Comparison of ENCODE assay signal across 9 cellular contexts in genomic region chr3:139534444-139534812, GRCh38. TPM values are rescaled to one million over a fixed set of nuclear protein-coding genes. Genes with fewer than 3 reads are reported as not detected.
DNase-seq lines count a peak whose midpoint lies in the region; ATAC-seq and TF ChIP-seq lines count a peak whose summit lies in the region.
"Had no signal": no experiment of that assay in that cellular context is flagged by ENCODE, and none has a peak within 500 bp of the region (broad histone marks: within the 10 kb centered on the region; RNA-seq: fewer than 3 reads in every experiment).

No MANE protein-coding gene starts in this region.

- peak; percentile 56 for ATAC-seq in HG03175 (IDR thresholded peaks at IDR 0.05; ENCODE audit: unreplicated experiment)
- no peak for ATAC-seq in activated T-cell treated with anti-CD3 and anti-CD28 coated beads, Interleukin-2, amount 50 U/mL, for 72 hours (replicated peaks in 1 of 2)

- DNase-seq in GM03348 (ENCODE audit: low spot score) (peak; percentile 13), Peyer's patch (peak in 1 of 3 donors; percentile 46), glutamatergic neuron (no peak), uterus (peak; percentile 61 to 68), T-helper 1 cell (no peak)
- no peak for DNase-seq in effector CD8-positive, alpha-beta T cell (lab: John Stamatoyannopoulos, UW)
- no peak for DNase-seq in activated T-cell treated with anti-CD3 and anti-CD28 coated beads, Interleukin-2, amount 50 U/mL, for 72 hours

- H3K9me3 Mint-ChIP-seq in glutamatergic neuron (ENCODE audit: unreplicated experiment) = peaks cover 21% of the 10 kb centered on the region
- no peaks in the 10 kb centered on the region for H3K9me3 Mint-ChIP-seq in activated T-cell treated with anti-CD3 and anti-CD28 coated beads, Interleukin-2, amount 50 U/mL, for 72 hours

- H3K27me3 ChIP-seq in Peyer's patch (no peaks in the 10 kb centered on the region), uterus (no peaks in the 10 kb centered on the region)

- TF ChIP-seq CTCF in Peyer's patch (IDR thresholded peaks at IDR 0.05) = no peak
- TF ChIP-seq CTCF in glutamatergic neuron (IDR thresholded peaks at IDR 0.05; ENCODE audit: partially characterized antibody, unreplicated experiment) = no peak
- TF ChIP-seq CTCF in uterus (IDR thresholded peaks at IDR 0.05) = no peak

- intact Hi-C loops in uterus (cut with DNase I; ENCODE audit: low total_unique reads) = no loop called here

- TF ChIP-seq POLR2A in Peyer's patch (IDR thresholded peaks at IDR 0.05) (no peak), uterus (IDR thresholded peaks at IDR 0.05) (no peak)

- H3K27ac ChIP-seq in Peyer's patch (peak overlapping the region in 3 of 4 donors; percentile 17 to 66 (median 57)), uterus (peak overlapping the region; percentile 91 to 92)

- H3K36me3 Mint-ChIP-seq in glutamatergic neuron (ENCODE audit: unreplicated experiment) = peaks cover 9% of the 10 kb centered on the region
- no peaks in the 10 kb centered on the region for H3K36me3 Mint-ChIP-seq in activated T-cell treated with anti-CD3 and anti-CD28 coated beads, Interleukin-2, amount 50 U/mL, for 72 hours (ENCODE audit: insufficient read depth in 2 of 2)

- peak overlapping the region; percentile 93 for H3K27ac Mint-ChIP-seq in glutamatergic neuron (ENCODE audit: unreplicated experiment)
- H3K27ac Mint-ChIP-seq in activated T-cell treated with anti-CD3 and anti-CD28 coated beads, Interleukin-2, amount 50 U/mL, for 72 hours = no peak overlapping the region

- H3K36me3 ChIP-seq in Peyer's patch (no peaks in the 10 kb centered on the region), uterus (no peaks in the 10 kb centered on the region)

- H3K27me3 Mint-ChIP-seq in glutamatergic neuron (ENCODE audit: unreplicated experiment) = peaks cover 15% of the 10 kb centered on the region
- H3K27me3 Mint-ChIP-seq in activated T-cell treated with anti-CD3 and anti-CD28 coated beads, Interleukin-2, amount 50 U/mL, for 72 hours (ENCODE audit: low read depth) = peaks cover 32% of the 10 kb centered on the region

- H3K4me3 ChIP-seq in Peyer's patch (no peak overlapping the region), uterus (no peak overlapping the region)

- H3K9me3 ChIP-seq in Peyer's patch (no peaks in the 10 kb centered on the region), uterus (no peaks in the 10 kb centered on the region)

- peaks cover 67% of the 10 kb centered on the region for H3K4me1 Mint-ChIP-seq in glutamatergic neuron (ENCODE audit: low read depth, unreplicated experiment)
- H3K4me1 Mint-ChIP-seq in activated T-cell treated with anti-CD3 and anti-CD28 coated beads, Interleukin-2, amount 50 U/mL, for 72 hours (ENCODE audit: low read depth) = peaks cover 16% of the 10 kb centered on the region

- H3K4me1 ChIP-seq in Peyer's patch (peaks cover 0 to 40% (median 0%) of the 10 kb centered on the region in 4 donors), uterus (peaks cover 12 to 24% of the 10 kb centered on the region in 2 donors)

- H3K4me3 Mint-ChIP-seq in glutamatergic neuron (ENCODE audit: unreplicated experiment) = peak overlapping the region; percentile 63
- no peak overlapping the region for H3K4me3 Mint-ChIP-seq in activated T-cell treated with anti-CD3 and anti-CD28 coated beads, Interleukin-2, amount 50 U/mL, for 72 hours

RNA-seq across cellular contexts. Expression of gene RBP1, which starts 5.1 kb away (rescaled TPM):
- 10 to 100 TPM in 1 of 4 donors, 1 to 10 TPM in 2, not detected in 1; 4.7 to 14.9 (median 4.9) TPM for total RNA-seq in Peyer's patch
- 497 TPM for total RNA-seq in glutamatergic neuron (ENCODE audit: unreplicated experiment)
- 100 to 1,000 TPM in 1 of 4 donors, 10 to 100 TPM in 3; 14.9 to 119 (median 37.0) TPM for total RNA-seq in uterus
- total RNA-seq in activated T-cell treated with anti-CD3 and anti-CD28 coated beads, Interleukin-2, amount 50 U/mL, for 72 hours = not detected

RNA-seq across cellular contexts. Expression of gene RBP2, which starts 58.1 kb away (rescaled TPM):
- total RNA-seq in Peyer's patch (1,000 to 10,000 TPM in 2 of 4 donors, 100 to 1,000 TPM in 2; 315 to 3,455 (median 1,233) TPM), glutamatergic neuron (ENCODE audit: unreplicated experiment) (not detected), uterus (not detected)
- total RNA-seq in activated T-cell treated with anti-CD3 and anti-CD28 coated beads, Interleukin-2, amount 50 U/mL, for 72 hours = not detected
- total RNA-seq: glomerular endothelial cell had no signal

Comparison
In these comparisons a context has a peak if more than half of its experiments do, and no peak if none do; other contexts are left out.
1. DNase-seq: peak in GM03348 (single experiment) and uterus (2 of 2); none in glutamatergic neuron (single experiment), T-helper 1 cell (0 of 5), effector CD8-positive, alpha-beta T cell (single experiment) and activated T-cell treated with anti-CD3 and anti-CD28 coated beads, Interleukin-2, amount 50 U/mL, for 72 hours (0 of 2).
2. RNA of gene RBP2, which starts 58.1 kb away (total RNA-seq): 315 to 3,455 TPM in Peyer's patch; not detected in glutamatergic neuron (single experiment), not detected in uterus and not detected in activated T-cell treated with anti-CD3 and anti-CD28 coated beads, Interleukin-2, amount 50 U/mL, for 72 hours; every median in the first group is over 100 times any median in the second.